8 cellular contexts compared by ENCODE assay signal in the genomic region with DNA sequence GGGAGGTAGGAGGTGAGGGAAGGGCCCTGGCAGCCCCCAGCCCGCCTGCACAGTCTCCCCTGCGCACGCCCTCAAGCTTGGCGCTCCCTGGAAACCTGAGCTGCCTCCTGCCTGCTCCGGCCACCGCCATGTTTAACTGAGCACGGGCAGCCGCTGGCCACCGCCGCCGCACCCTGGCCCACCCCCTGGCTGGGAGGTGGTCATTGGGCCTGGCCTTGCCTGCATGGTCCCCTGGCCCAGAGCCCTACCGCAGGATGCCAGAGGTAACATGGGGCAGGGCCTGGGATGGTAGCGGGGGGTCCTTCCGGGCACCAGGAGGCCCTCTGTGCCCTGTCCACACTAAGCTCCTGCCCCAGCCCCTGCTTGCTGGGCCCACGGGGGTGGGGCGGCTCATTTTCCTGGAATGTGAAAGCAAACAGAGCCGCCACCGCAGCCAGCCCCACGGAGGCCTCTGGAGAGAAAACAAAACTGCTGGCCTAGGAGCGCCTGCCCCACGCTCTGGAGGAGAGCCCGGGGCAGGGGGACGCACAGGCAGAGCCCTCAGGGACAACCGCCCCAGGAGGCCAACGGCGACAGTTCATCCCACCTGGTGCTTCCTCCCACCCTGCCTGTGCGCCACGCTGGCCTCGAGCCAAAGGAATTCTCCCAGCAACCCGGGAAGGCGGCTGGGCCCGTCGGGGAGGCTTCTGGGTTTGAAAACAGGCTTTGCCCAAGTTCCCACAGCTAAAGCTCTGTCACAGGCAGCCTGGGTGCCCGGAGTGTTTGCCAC. TPM values are rescaled to one million over a fixed set of nuclear protein-coding genes. Genes with fewer than 3 reads are reported as not detected.
A peak's percentile ranks its signal among the peaks of the same experiment; 100 is the strongest.
DNase-seq lines count a peak whose midpoint lies in the region; ATAC-seq, FAIRE-seq and TF ChIP-seq lines count a peak whose summit lies in the region.

No MANE protein-coding gene starts in this region.

- peak; percentile 97 for DNase-seq in adipocyte (ENCODE audit: low read depth)
- peak; percentile 93 for DNase-seq in kidney
- no peak for DNase-seq in NCI-H446 (lab: John Stamatoyannopoulos, UW)
- no peak for DNase-seq in activated CD8-positive, alpha-beta memory T cell treated with anti-CD3 and anti-CD28 coated beads, Interleukin-2, amount 50 U/mL, for 4 hours
- no peak for DNase-seq in NCI-H1048 (lab: John Stamatoyannopoulos, UW)

- FAIRE-seq in kidney (lab: Jason Lieb, UNC), result no peak

- H3K36me3 ChIP-seq in HUES6 (ENCODE audit: control insufficient read depth, insufficient read depth, low read length), result peaks cover 9% of the 10 kb centered on the region
- H3K36me3 ChIP-seq in adipocyte (ENCODE audit: control insufficient read depth, insufficient read depth, low read length, severe bottlenecking), result no peaks in the 10 kb centered on the region
- peaks cover 0 to 4% of the 10 kb centered on the region in 2 donors for H3K36me3 ChIP-seq in kidney (ENCODE audit: control insufficient read depth in 1 of 2, insufficient read depth in 2 of 2, low read length in 2 of 2)

- intact Hi-C loops in kidney (cut with DNase I), result no loop called here

- 0 out of 2 replicates have a peak overlapping the region, but pooled peaks have one; percentile 33 for H3K27ac ChIP-seq in HUES6 (ENCODE audit: low read depth, low read length)
- peak overlapping the region; percentile 74 to 81 for H3K27ac ChIP-seq in kidney (ENCODE audit: low read depth in 2 of 2, low read length in 2 of 2)
- H3K27ac ChIP-seq in temporal lobe (ENCODE audit: low read depth, low read length), result peak overlapping the region; percentile 82

- H3K27me3 ChIP-seq in HUES6 (ENCODE audit: control insufficient read depth, insufficient read depth, low read length), result no peaks in the 10 kb centered on the region
- H3K27me3 ChIP-seq in adipocyte (replicated peaks; ENCODE audit: control insufficient read depth, insufficient read depth, low read length), result no peaks in the 10 kb centered on the region

- no peak for TF ChIP-seq CTCF in kidney (IDR thresholded peaks at IDR 0.05; ENCODE audit: borderline replicate concordance, extremely low read depth, insufficient read depth)

- no peak overlapping the region for H3K9ac ChIP-seq in HUES6 (ENCODE audit: low read length)
- peak overlapping the region; percentile 82 for H3K9ac ChIP-seq in adipocyte (ENCODE audit: low read length)
- H3K9ac ChIP-seq in kidney (ENCODE audit: low read length in 2 of 2), result no peak overlapping the region

- H3K4me1 ChIP-seq in HUES6 (ENCODE audit: control insufficient read depth, insufficient read depth, low read length) (peaks cover 24% of the 10 kb centered on the region; the same call in 1 of the 2 replicates), adipocyte (ENCODE audit: control insufficient read depth, insufficient read depth, low read length) (peaks cover 46% of the 10 kb centered on the region), kidney (ENCODE audit: control insufficient read depth in 1 of 2, insufficient read depth in 1 of 2, low read depth in 1 of 2, low read length in 2 of 2) (peaks cover 0 to 46% of the 10 kb centered on the region in 2 donors)

- H3K9me3 ChIP-seq in HUES6 (ENCODE audit: control insufficient read depth, insufficient read depth, low read depth, low read length) (no peaks in the 10 kb centered on the region), adipocyte (ENCODE audit: control insufficient read depth, low read length) (no peaks in the 10 kb centered on the region), kidney (ENCODE audit: control insufficient read depth in 1 of 2, low read length in 2 of 2) (no peaks in the 10 kb centered on the region)

- H3K4me3 ChIP-seq in HUES6 (ENCODE audit: low read depth, low read length), result no peak overlapping the region
- peak overlapping the region; percentile 54 for H3K4me3 ChIP-seq in adipocyte (ENCODE audit: low read length)
- H3K4me3 ChIP-seq in kidney (ENCODE audit: low read length in 2 of 2), result peak overlapping the region in 1 of 2 donors; percentile 43

- no peak for ATAC-seq in GM19455 (IDR thresholded peaks at IDR 0.05; ENCODE audit: unreplicated experiment)

RNA-seq across cellular contexts. Expression of a gene that starts 8.9 kb away (rescaled TPM):
- total RNA-seq in kidney (238 TPM), temporal lobe (12.3 TPM)
- polyA plus RNA-seq in kidney (ENCODE audit: insufficient read depth, low read depth, low replicate concordance), result 405 TPM

RNA-seq across cellular contexts. Expression of a gene that starts 12.0 kb away (rescaled TPM):
- 15.3 TPM for total RNA-seq in kidney
- 36.0 TPM for polyA plus RNA-seq in kidney (ENCODE audit: insufficient read depth, low read depth, low replicate concordance)
- total RNA-seq in temporal lobe, result 19.4 TPM

RNA-seq across cellular contexts. Expression of a gene that starts 12.2 kb away (rescaled TPM):
- 151 TPM for total RNA-seq in kidney
- polyA plus RNA-seq in kidney (ENCODE audit: insufficient read depth, low read depth, low replicate concordance), result 40.0 TPM
- total RNA-seq in temporal lobe, result 51.1 TPM

RNA-seq across cellular contexts. Expression of a gene that starts 16.0 kb away (rescaled TPM):
- total RNA-seq in kidney, result not detected
- not detected for polyA plus RNA-seq in kidney (ENCODE audit: insufficient read depth, low read depth, low replicate concordance)
- 0.25 TPM for total RNA-seq in temporal lobe

RNA-seq across cellular contexts. Expression of a gene that starts 26.0 kb away (rescaled TPM):
- total RNA-seq in kidney, result 34.9 TPM
- 14.3 TPM for polyA plus RNA-seq in kidney (ENCODE audit: insufficient read depth, low read depth, low replicate concordance)
- 5.2 TPM for total RNA-seq in temporal lobe

Comparison
In these comparisons a context has a peak if more than half of its experiments do, and no peak if none do; other contexts are left out.
1. DNase-seq: peak in adipocyte (single experiment) and kidney (single experiment); none in NCI-H446 (0 of 2), activated CD8-positive, alpha-beta memory T cell treated with anti-CD3 and anti-CD28 coated beads, Interleukin-2, amount 50 U/mL, for 4 hours (single experiment) and NCI-H1048 (single experiment).
2. RNA of a gene that starts 8.9 kb away (total RNA-seq): 238 TPM in kidney (single experiment); 12.3 TPM in temporal lobe (single experiment); every median in the first group is over 10 times any median in the second.
3. Peak in every context shown above with its lines, with median percentiles within 50 percentile points of each other: H3K27ac ChIP-seq.